ENCODE assay signal across 19 cellular contexts in genomic region chr9:34512131-34513078, GRCh38. TPM values are rescaled to one million over a fixed set of nuclear protein-coding genes. Genes with fewer than 3 reads are reported as not detected.
DNase-seq lines count a peak whose midpoint lies in the region; ATAC-seq and TF ChIP-seq lines count a peak whose summit lies in the region.
"Had no signal": no experiment of that assay in that cellular context is flagged by ENCODE, and none has a peak within 500 bp of the region (broad histone marks: within the 10 kb centered on the region; RNA-seq: fewer than 3 reads in every experiment).

No MANE protein-coding gene starts in this region.

- H3K4me1 ChIP-seq in gastroesophageal sphincter = peaks cover 0 to 7% (median 0%) of the 10 kb centered on the region in 3 donors

- no peak overlapping the region for H3K4me3 ChIP-seq in gastroesophageal sphincter
- H3K4me3 ChIP-seq: suprapubic skin had no signal

- no peak overlapping the region for H3K27ac Mint-ChIP-seq in glutamatergic neuron (ENCODE audit: unreplicated experiment)
- peak overlapping the region; percentile 86 for H3K27ac Mint-ChIP-seq in nephron progenitor cell
- H3K27ac Mint-ChIP-seq: activated T-helper 2 cell treated with anti-CD3 and anti-CD28 coated beads, Interferon-gamma antibody, Interleukin-2, Interleukin-4, amounts not matched to agents 10 μg/mL and 5 μg/mL and 100 μg/mL, durations not matched to agents 14 hours and 24 hours and 36 hours had no signal

- ATAC-seq in GM19455 (IDR thresholded peaks at IDR 0.05; ENCODE audit: unreplicated experiment) (no peak), gastroesophageal sphincter (no peak)

- no peak for TF ChIP-seq CTCF in C4-2B (conservative IDR thresholded peaks at IDR 0.05)
- TF ChIP-seq CTCF in glutamatergic neuron (IDR thresholded peaks at IDR 0.05; ENCODE audit: partially characterized antibody, unreplicated experiment) = no peak
- no peak for TF ChIP-seq CTCF in nephron progenitor cell (IDR thresholded peaks at IDR 0.05)
- TF ChIP-seq CTCF in gastroesophageal sphincter (IDR thresholded peaks at IDR 0.05) = no peak

- H3K27me3 Mint-ChIP-seq in glutamatergic neuron (ENCODE audit: unreplicated experiment) = peaks cover 6% of the 10 kb centered on the region
- H3K27me3 Mint-ChIP-seq in nephron progenitor cell (ENCODE audit: low read depth, poor library complexity) = peaks cover 7% of the 10 kb centered on the region

- H3K36me3 Mint-ChIP-seq in glutamatergic neuron (ENCODE audit: unreplicated experiment) (no peaks in the 10 kb centered on the region), nephron progenitor cell (ENCODE audit: low read depth) (no peaks in the 10 kb centered on the region)

- no peaks in the 10 kb centered on the region for H3K27me3 ChIP-seq in gastroesophageal sphincter
- H3K27me3 ChIP-seq: suprapubic skin had no signal

- H3K9me3 ChIP-seq in gastroesophageal sphincter = no peaks in the 10 kb centered on the region
- H3K9me3 ChIP-seq: neutrophil, SK-N-SH, suprapubic skin had no signal

- H3K36me3 ChIP-seq in gastroesophageal sphincter = no peaks in the 10 kb centered on the region
- H3K36me3 ChIP-seq: neutrophil, suprapubic skin had no signal

- H3K4me1 Mint-ChIP-seq in glutamatergic neuron (ENCODE audit: low read depth, unreplicated experiment) (peaks cover 38% of the 10 kb centered on the region), nephron progenitor cell (peaks cover 78% of the 10 kb centered on the region)

- peak overlapping the region; percentile 63 for H3K4me3 Mint-ChIP-seq in glutamatergic neuron (ENCODE audit: unreplicated experiment)
- peak overlapping the region; percentile 17 for H3K4me3 Mint-ChIP-seq in nephron progenitor cell

- H3K27ac ChIP-seq in C4-2B (peak overlapping the region; percentile 21), gastroesophageal sphincter (no peak overlapping the region)
- H3K27ac ChIP-seq: neutrophil, suprapubic skin had no signal

- no peak for TF ChIP-seq POLR2A in gastroesophageal sphincter (IDR thresholded peaks at IDR 0.05)

- DNase-seq in NCI-H526 (lab: John Stamatoyannopoulos, UW) = peak; percentile 54 to 82
- no peak for DNase-seq in glutamatergic neuron
- no peak for DNase-seq in nephron progenitor cell
- no peak for DNase-seq in stimulated activated naive CD4-positive, alpha-beta T cell (lab: John Stamatoyannopoulos, UW)
- no peak for DNase-seq in effector CD4-positive, alpha-beta T cell
- DNase-seq: activated CD8-positive, alpha-beta memory T cell treated with anti-CD3 and anti-CD28 coated beads for 24 hours; foreskin fibroblast; IMR-90; mammary epithelial cell; NCI-H2081; NCI-H510A treated with DMSO at 0.1 percent for 48 hours; SK-N-SH; stimulated activated CD4-positive, alpha-beta T cell treated with anti-CD3 and anti-CD28 coated beads, Interleukin-2, amount 100 ng/mL, for 24 hours had no signal

- TF ChIP-seq EP300 in gastroesophageal sphincter (IDR thresholded peaks at IDR 0.05) = no peak

- peaks cover 1% of the 10 kb centered on the region for H3K9me3 Mint-ChIP-seq in glutamatergic neuron (ENCODE audit: unreplicated experiment)
- H3K9me3 Mint-ChIP-seq in nephron progenitor cell = no peaks in the 10 kb centered on the region
- H3K9me3 Mint-ChIP-seq: activated T-helper 2 cell treated with anti-CD3 and anti-CD28 coated beads, Interferon-gamma antibody, Interleukin-2, Interleukin-4, amounts not matched to agents 10 μg/mL and 5 μg/mL and 100 μg/mL, durations not matched to agents 14 hours and 24 hours and 36 hours had no signal

- 51% methylated on average over 4 of the region's 9 CpGs; no CpG with 5 or more reads in 1 of the 2 donors for WGBS in gastroesophageal sphincter (ENCODE audit: low coverage in 1 of 2), 2 donors

RNA-seq across cellular contexts. Expression of gene ENHO, which starts 10.4 kb away (rescaled TPM):
- total RNA-seq in glutamatergic neuron (ENCODE audit: unreplicated experiment) (11.5 TPM), gastroesophageal sphincter (1 to 10 TPM in 1 of 4 donors, under 1 TPM in 2, not detected in 1; 0.30 to 1.1 (median 0.31) TPM)
- total RNA-seq: activated T-helper 2 cell treated with anti-CD3 and anti-CD28 coated beads, Interferon-gamma antibody, Interleukin-2, Interleukin-4, amounts not matched to agents 10 μg/mL and 5 μg/mL and 100 μg/mL, durations not matched to agents 14 hours and 24 hours and 36 hours; IMR-90 had no signal

RNA-seq across cellular contexts. Expression of gene DNAI1, which starts 53.8 kb away (rescaled TPM):
- total RNA-seq in glutamatergic neuron (ENCODE audit: unreplicated experiment) (1.2 TPM), gastroesophageal sphincter (not detected)
- total RNA-seq: activated T-helper 2 cell treated with anti-CD3 and anti-CD28 coated beads, Interferon-gamma antibody, Interleukin-2, Interleukin-4, amounts not matched to agents 10 μg/mL and 5 μg/mL and 100 μg/mL, durations not matched to agents 14 hours and 24 hours and 36 hours; IMR-90; mammary epithelial cell; suprapubic skin had no signal

RNA-seq across cellular contexts. Expression of gene FAM219A, which starts 54.0 kb away (rescaled TPM):
- total RNA-seq in glutamatergic neuron (ENCODE audit: unreplicated experiment) = 221 TPM
- total RNA-seq in gastroesophageal sphincter = 10 to 100 TPM; 11.2 to 18.4 (median 13.4) TPM

Comparison
In these comparisons a context has a peak if more than half of its experiments do, and no peak if none do; other contexts are left out.
1. DNase-seq: peak in NCI-H526 (2 of 2); none in glutamatergic neuron (single experiment), nephron progenitor cell (single experiment), stimulated activated naive CD4-positive, alpha-beta T cell (0 of 6) and effector CD4-positive, alpha-beta T cell (single experiment).
2. RNA of gene FAM219A, which starts 54.0 kb away (total RNA-seq): 221 TPM in glutamatergic neuron (single experiment); 11.2 to 18.4 TPM in gastroesophageal sphincter; every median in the first group is over 10 times any median in the second.